Comparison of ENCODE assay signal across 2 cellular contexts in the genomic region with DNA sequence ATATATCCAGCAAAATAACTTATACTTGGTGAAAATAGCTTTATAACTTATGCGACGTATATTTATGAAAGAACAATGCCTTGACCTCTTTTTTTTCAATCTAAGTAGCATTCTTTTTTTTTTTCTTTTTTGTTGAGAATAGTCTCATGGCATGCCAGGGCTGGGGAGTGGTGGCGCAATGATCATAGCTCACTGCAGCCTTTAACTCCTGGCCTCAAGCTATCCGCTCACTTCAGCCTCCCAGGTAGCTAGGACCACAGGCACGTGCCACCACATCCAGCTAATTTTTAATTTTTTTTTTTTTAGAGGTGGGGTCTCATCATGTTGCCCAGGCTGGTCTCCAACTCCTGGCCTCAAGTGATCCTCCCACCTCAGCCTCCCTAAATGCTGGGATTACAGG.
TF ChIP-seq lines count a peak whose summit lies in the region.

No MANE protein-coding gene starts in this region.

TF ChIP-seq in A549, 52 proteins besides CTCF, POLR2A, EP300 and RAD21:
- TF ChIP-seq GATA3 (IDR thresholded peaks at IDR 0.05; ENCODE audit: borderline replicate concordance) (no peak), JUN (IDR thresholded peaks at IDR 0.05) (no peak), PHF8 (IDR thresholded peaks at IDR 0.05; ENCODE audit: borderline replicate concordance, low read depth) (no peak), CHD4 (IDR thresholded peaks at IDR 0.05; ENCODE audit: borderline replicate concordance) (no peak), CEBPB (IDR thresholded peaks at IDR 0.05) (peak in 1 of 2 experiments; percentile 53; a peak in 1 of 4 replicates), REST (IDR thresholded peaks at IDR 0.05) (no peak), CBX2 (IDR thresholded peaks at IDR 0.05; ENCODE audit: borderline replicate concordance, low read depth) (no peak)

TF ChIP-seq in GM12878, 131 proteins besides CTCF, POLR2A, EP300 and RAD21:
- TF ChIP-seq EGR1 (IDR thresholded peaks at IDR 0.05; ENCODE audit: borderline replicate concordance in 1 of 2, low read depth in 2 of 2, low read length in 2 of 2), result no peak
- TF ChIP-seq CHD2 (IDR thresholded peaks at IDR 0.05; ENCODE audit: borderline replicate concordance, low read depth, low read length), result no peak
- no peak for TF ChIP-seq ZNF24 (IDR thresholded peaks at IDR 0.05)
- TF ChIP-seq CBX3 (IDR thresholded peaks at IDR 0.05; ENCODE audit: borderline replicate concordance, low read depth), result no peak
- no peak for TF ChIP-seq RELA (IDR thresholded peaks at IDR 0.05; ENCODE audit: borderline replicate concordance, partially characterized antibody)
- TF ChIP-seq IKZF2 (IDR thresholded peaks at IDR 0.05), result no peak
- no peak for TF ChIP-seq ESRRA (IDR thresholded peaks at IDR 0.05; ENCODE audit: low read length)
- TF ChIP-seq YY1 (IDR thresholded peaks at IDR 0.05; ENCODE audit: low read depth, low read length), result no peak
- no peak for TF ChIP-seq TCF3 (IDR thresholded peaks at IDR 0.05; ENCODE audit: borderline replicate concordance, insufficient read depth, low read depth, low read length)
- no peak for TF ChIP-seq MEF2A (IDR thresholded peaks at IDR 0.05; ENCODE audit: insufficient read depth, low read depth, low read length)
- no peak for TF ChIP-seq SUZ12 (IDR thresholded peaks at IDR 0.05; ENCODE audit: unreplicated experiment)
- TF ChIP-seq, protein P1, sequence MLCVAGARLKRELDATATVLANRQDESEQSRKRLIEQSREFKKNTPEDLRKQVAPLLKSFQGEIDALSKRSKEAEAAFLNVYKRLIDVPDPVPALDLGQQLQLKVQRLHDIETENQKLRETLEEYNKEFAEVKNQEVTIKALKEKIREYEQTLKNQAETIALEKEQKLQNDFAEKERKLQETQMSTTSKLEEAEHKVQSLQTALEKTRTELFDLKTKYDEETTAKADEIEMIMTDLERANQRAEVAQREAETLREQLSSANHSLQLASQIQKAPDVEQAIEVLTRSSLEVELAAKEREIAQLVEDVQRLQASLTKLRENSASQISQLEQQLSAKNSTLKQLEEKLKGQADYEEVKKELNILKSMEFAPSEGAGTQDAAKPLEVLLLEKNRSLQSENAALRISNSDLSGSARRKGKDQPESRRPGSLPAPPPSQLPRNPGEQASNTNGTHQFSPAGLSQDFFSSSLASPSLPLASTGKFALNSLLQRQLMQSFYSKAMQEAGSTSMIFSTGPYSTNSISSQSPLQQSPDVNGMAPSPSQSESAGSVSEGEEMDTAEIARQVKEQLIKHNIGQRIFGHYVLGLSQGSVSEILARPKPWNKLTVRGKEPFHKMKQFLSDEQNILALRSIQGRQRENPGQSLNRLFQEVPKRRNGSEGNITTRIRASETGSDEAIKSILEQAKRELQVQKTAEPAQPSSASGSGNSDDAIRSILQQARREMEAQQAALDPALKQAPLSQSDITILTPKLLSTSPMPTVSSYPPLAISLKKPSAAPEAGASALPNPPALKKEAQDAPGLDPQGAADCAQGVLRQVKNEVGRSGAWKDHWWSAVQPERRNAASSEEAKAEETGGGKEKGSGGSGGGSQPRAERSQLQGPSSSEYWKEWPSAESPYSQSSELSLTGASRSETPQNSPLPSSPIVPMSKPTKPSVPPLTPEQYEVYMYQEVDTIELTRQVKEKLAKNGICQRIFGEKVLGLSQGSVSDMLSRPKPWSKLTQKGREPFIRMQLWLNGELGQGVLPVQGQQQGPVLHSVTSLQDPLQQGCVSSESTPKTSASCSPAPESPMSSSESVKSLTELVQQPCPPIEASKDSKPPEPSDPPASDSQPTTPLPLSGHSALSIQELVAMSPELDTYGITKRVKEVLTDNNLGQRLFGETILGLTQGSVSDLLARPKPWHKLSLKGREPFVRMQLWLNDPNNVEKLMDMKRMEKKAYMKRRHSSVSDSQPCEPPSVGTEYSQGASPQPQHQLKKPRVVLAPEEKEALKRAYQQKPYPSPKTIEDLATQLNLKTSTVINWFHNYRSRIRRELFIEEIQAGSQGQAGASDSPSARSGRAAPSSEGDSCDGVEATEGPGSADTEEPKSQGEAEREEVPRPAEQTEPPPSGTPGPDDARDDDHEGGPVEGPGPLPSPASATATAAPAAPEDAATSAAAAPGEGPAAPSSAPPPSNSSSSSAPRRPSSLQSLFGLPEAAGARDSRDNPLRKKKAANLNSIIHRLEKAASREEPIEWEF (IDR thresholded peaks at IDR 0.05; ENCODE audit: insufficient replicate concordance, low read depth, low read length), result no peak
- TF ChIP-seq, protein P2, sequence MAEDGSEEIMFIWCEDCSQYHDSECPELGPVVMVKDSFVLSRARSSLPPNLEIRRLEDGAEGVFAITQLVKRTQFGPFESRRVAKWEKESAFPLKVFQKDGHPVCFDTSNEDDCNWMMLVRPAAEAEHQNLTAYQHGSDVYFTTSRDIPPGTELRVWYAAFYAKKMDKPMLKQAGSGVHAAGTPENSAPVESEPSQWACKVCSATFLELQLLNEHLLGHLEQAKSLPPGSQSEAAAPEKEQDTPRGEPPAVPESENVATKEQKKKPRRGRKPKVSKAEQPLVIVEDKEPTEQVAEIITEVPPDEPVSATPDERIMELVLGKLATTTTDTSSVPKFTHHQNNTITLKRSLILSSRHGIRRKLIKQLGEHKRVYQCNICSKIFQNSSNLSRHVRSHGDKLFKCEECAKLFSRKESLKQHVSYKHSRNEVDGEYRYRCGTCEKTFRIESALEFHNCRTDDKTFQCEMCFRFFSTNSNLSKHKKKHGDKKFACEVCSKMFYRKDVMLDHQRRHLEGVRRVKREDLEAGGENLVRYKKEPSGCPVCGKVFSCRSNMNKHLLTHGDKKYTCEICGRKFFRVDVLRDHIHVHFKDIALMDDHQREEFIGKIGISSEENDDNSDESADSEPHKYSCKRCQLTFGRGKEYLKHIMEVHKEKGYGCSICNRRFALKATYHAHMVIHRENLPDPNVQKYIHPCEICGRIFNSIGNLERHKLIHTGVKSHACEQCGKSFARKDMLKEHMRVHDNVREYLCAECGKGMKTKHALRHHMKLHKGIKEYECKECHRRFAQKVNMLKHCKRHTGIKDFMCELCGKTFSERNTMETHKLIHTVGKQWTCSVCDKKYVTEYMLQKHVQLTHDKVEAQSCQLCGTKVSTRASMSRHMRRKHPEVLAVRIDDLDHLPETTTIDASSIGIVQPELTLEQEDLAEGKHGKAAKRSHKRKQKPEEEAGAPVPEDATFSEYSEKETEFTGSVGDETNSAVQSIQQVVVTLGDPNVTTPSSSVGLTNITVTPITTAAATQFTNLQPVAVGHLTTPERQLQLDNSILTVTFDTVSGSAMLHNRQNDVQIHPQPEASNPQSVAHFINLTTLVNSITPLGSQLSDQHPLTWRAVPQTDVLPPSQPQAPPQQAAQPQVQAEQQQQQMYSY (CRISPR knock-in tag; IDR thresholded peaks at IDR 0.05), result no peak
